ENCODE assay signal across 12 cellular contexts in the genomic region with DNA sequence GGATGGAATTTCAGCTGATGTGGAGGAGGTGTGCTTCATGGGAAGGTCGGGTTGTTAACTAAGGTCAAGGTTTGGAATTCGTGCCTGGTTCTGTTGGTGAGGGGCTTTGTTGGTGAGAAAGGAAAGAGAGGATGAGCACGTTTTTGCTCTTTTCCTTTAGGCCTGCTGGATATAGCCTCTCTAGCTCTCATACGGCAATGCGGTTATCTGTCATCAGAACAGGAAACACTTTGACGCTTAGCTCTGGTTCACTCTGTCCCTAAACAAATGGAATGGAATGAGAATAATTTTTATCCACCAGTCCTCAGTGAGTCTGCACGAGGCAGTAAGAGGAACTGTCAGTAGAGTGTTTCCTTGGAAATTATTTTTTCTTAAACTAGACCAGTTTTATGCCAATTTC.
DNase-seq lines count a peak whose midpoint lies in the region; ATAC-seq and TF ChIP-seq lines count a peak whose summit lies in the region.
"Had no signal": no experiment of that assay in that cellular context is flagged by ENCODE, and none has a peak within 500 bp of the region (broad histone marks: within the 10 kb centered on the region; RNA-seq: fewer than 3 reads in every experiment).

No MANE protein-coding gene starts in this region.

- H3K4me3 Mint-ChIP-seq in nephron progenitor cell, result no peak overlapping the region
- H3K4me3 Mint-ChIP-seq in T-helper 2 cell treated with Interferon-gamma antibody and Interleukin-4, amounts not matched to agents 5 μg/mL and 100 μg/mL, for 36 hours, result no peak overlapping the region
- H3K4me3 Mint-ChIP-seq: neural crest cell; stimulated activated memory B cell treated with anti-CD40 and anti-IgM and Interleukin-4, amounts not matched to agents 10 μg/mL and 1 μg/mL and 100 μg/mL, for 72 hours had no signal

- H3K27ac Mint-ChIP-seq in nephron progenitor cell, result peak overlapping the region; percentile 60
- no peak overlapping the region for H3K27ac Mint-ChIP-seq in T-helper 2 cell treated with Interferon-gamma antibody and Interleukin-4, amounts not matched to agents 5 μg/mL and 100 μg/mL, for 36 hours
- H3K27ac Mint-ChIP-seq: stimulated activated memory B cell treated with anti-CD40 and anti-IgM and Interleukin-4, amounts not matched to agents 10 μg/mL and 1 μg/mL and 100 μg/mL, for 72 hours had no signal

- no peaks in the 10 kb centered on the region for H3K27me3 ChIP-seq in BJ (ENCODE audit: control insufficient read depth, insufficient read depth, low read length)

- H3K4me3 ChIP-seq in BJ (ENCODE audit: low read depth, low read length) (no peak overlapping the region), fibroblast of villous mesenchyme (ENCODE audit: low read depth, low read length) (no peak overlapping the region)

- peak; percentile 29 for DNase-seq in BJ (ENCODE audit: low read depth)
- peak; percentile 52 for DNase-seq in SK-N-DZ (ENCODE audit: low spot score)
- peak; percentile 88 for DNase-seq in fibroblast of villous mesenchyme (ENCODE audit: low read depth)
- no peak for DNase-seq in nephron progenitor cell
- no peak for DNase-seq in NOMO-1 treated with DMSO at 0.1 percent for 48 hours (lab: John Stamatoyannopoulos, UW; ENCODE audit: unreplicated experiment)
- no peak for DNase-seq in NCI-H2196 treated with DMSO at 0.1 percent for 48 hours (lab: John Stamatoyannopoulos, UW; ENCODE audit: unreplicated experiment)
- no peak for DNase-seq in T-helper 2 cell treated with Interferon-gamma antibody and Interleukin-4, amounts not matched to agents 5 μg/mL and 100 μg/mL, for 36 hours (ENCODE audit: low spot score)
- DNase-seq: activated CD4-positive, alpha-beta T cell treated with anti-CD3 and anti-CD28 coated beads, Interleukin-2, amount 50 U/mL, for 4 hours; cortex of kidney had no signal

- peaks cover 40% of the 10 kb centered on the region for H3K4me1 Mint-ChIP-seq in nephron progenitor cell
- peaks cover 3% of the 10 kb centered on the region for H3K4me1 Mint-ChIP-seq in T-helper 2 cell treated with Interferon-gamma antibody and Interleukin-4, amounts not matched to agents 5 μg/mL and 100 μg/mL, for 36 hours (ENCODE audit: low read depth)
- H3K4me1 Mint-ChIP-seq: stimulated activated memory B cell treated with anti-CD40 and anti-IgM and Interleukin-4, amounts not matched to agents 10 μg/mL and 1 μg/mL and 100 μg/mL, for 72 hours had no signal

- TF ChIP-seq CTCF in BJ (IDR thresholded peaks at IDR 0.05; ENCODE audit: insufficient read depth, low read depth, low read length) (no peak), fibroblast of villous mesenchyme (IDR thresholded peaks at IDR 0.05; ENCODE audit: insufficient read depth, low read depth, low read length) (no peak), nephron progenitor cell (IDR thresholded peaks at IDR 0.05) (no peak)

- H3K36me3 Mint-ChIP-seq in nephron progenitor cell (ENCODE audit: low read depth), result no peaks in the 10 kb centered on the region
- peaks cover 2% of the 10 kb centered on the region for H3K36me3 Mint-ChIP-seq in T-helper 2 cell treated with Interferon-gamma antibody and Interleukin-4, amounts not matched to agents 5 μg/mL and 100 μg/mL, for 36 hours (ENCODE audit: low read depth)
- H3K36me3 Mint-ChIP-seq: stimulated activated memory B cell treated with anti-CD40 and anti-IgM and Interleukin-4, amounts not matched to agents 10 μg/mL and 1 μg/mL and 100 μg/mL, for 72 hours had no signal

- no peak for ATAC-seq in activated CD4-positive, CD25-positive, alpha-beta regulatory T cell treated with anti-CD3 and anti-CD28 coated beads, Interleukin-2, amount 50 U/mL, for 24 hours
- ATAC-seq: stimulated activated memory B cell treated with anti-CD40 and anti-IgM and Interleukin-4, amounts not matched to agents 10 μg/mL and 1 μg/mL and 100 μg/mL, for 72 hours had no signal

- POLR2A ChIA-PET in BJ (lab: Charles Lee), result interaction anchor here (0.5 to 1.0 kb wide), 2 partner anchors 142 to 210 kb away, joined by 3 to 6 read pairs; no protein-coding TSS in a partner anchor

- CTCF ChIA-PET in BJ (lab: Yijun Ruan, JAX), result interaction anchor here (1.1 to 1.5 kb wide), 2 partner anchors 10 to 286 kb away, joined by 4 read pairs; no protein-coding TSS in a partner anchor

- no peaks in the 10 kb centered on the region for H3K27me3 Mint-ChIP-seq in nephron progenitor cell (ENCODE audit: low read depth, poor library complexity)
- no peaks in the 10 kb centered on the region for H3K27me3 Mint-ChIP-seq in T-helper 2 cell treated with Interferon-gamma antibody and Interleukin-4, amounts not matched to agents 5 μg/mL and 100 μg/mL, for 36 hours (ENCODE audit: low read depth)
- H3K27me3 Mint-ChIP-seq: stimulated activated memory B cell treated with anti-CD40 and anti-IgM and Interleukin-4, amounts not matched to agents 10 μg/mL and 1 μg/mL and 100 μg/mL, for 72 hours had no signal

- H3K36me3 ChIP-seq in BJ (ENCODE audit: control insufficient read depth, insufficient read depth, low read length), result no peaks in the 10 kb centered on the region

- no peaks in the 10 kb centered on the region for H3K9me3 Mint-ChIP-seq in nephron progenitor cell
- no peaks in the 10 kb centered on the region for H3K9me3 Mint-ChIP-seq in T-helper 2 cell treated with Interferon-gamma antibody and Interleukin-4, amounts not matched to agents 5 μg/mL and 100 μg/mL, for 36 hours
- H3K9me3 Mint-ChIP-seq: neural crest cell; stimulated activated memory B cell treated with anti-CD40 and anti-IgM and Interleukin-4, amounts not matched to agents 10 μg/mL and 1 μg/mL and 100 μg/mL, for 72 hours had no signal

Comparison
In these comparisons a context has a peak if more than half of its experiments do, and no peak if none do; other contexts are left out.
1. DNase-seq: peak in BJ (single experiment), SK-N-DZ (single experiment) and fibroblast of villous mesenchyme (single experiment); none in nephron progenitor cell (single experiment), NOMO-1 treated with DMSO at 0.1 percent for 48 hours (single experiment), NCI-H2196 treated with DMSO at 0.1 percent for 48 hours (single experiment) and T-helper 2 cell treated with Interferon-gamma antibody and Interleukin-4, amounts not matched to agents 5 μg/mL and 100 μg/mL, for 36 hours (single experiment).